Comparison of ENCODE assay signal across 22 cellular contexts in genomic region chr19:5093953-5094718, GRCh38.
DNase-seq lines count a peak whose midpoint lies in the region; ATAC-seq, FAIRE-seq and TF ChIP-seq lines count a peak whose summit lies in the region.
"Had no signal": no experiment of that assay in that cellular context is flagged by ENCODE, and none has a peak within 500 bp of the region (broad histone marks: within the 10 kb centered on the region; RNA-seq: fewer than 3 reads in every experiment).

No MANE protein-coding gene starts in this region.

- no peaks in the 10 kb centered on the region for H4K20me1 ChIP-seq in H1 (replicated peaks in 1 of 2; ENCODE audit: control insufficient read depth in 1 of 2, insufficient read depth in 2 of 2, low read length in 2 of 2)

- H2BK15ac ChIP-seq in H1 (ENCODE audit: low read length), result no peak overlapping the region

- H3K4me3 ChIP-seq in H1 (ENCODE audit: extremely low read depth in 1 of 4, insufficient read depth in 2 of 4, low read depth in 3 of 4, low read length in 4 of 4) (no peak overlapping the region), pancreas (no peak overlapping the region)
- H3K4me3 ChIP-seq: BLaER1 treated with 17β-estradiol and CSF1 and Interleukin-3, amounts not matched to agents 10 nM and 100 nM; suprapubic skin; vagina had no signal

- H3K9me3 ChIP-seq in H1 (ENCODE audit: insufficient read depth in 2 of 2, low read depth in 1 of 2, low read length in 1 of 2) (peaks cover 4 to 6% of the 10 kb centered on the region in 2 experiments; a peak in 1 of 4 replicates), pancreas (no peaks in the 10 kb centered on the region)
- H3K9me3 ChIP-seq: vagina had no signal

- 93% methylated on average over 24 of the region's 26 CpGs; no CpG with 5 or more reads in 1 of the 2 experiments for WGBS in H1 (ENCODE audit: extremely low coverage in 1 of 2, insufficient coverage in 1 of 2, insufficient read length in 1 of 2, insufficient replicate concordance in 2 of 2, low coverage in 1 of 2, low lambda C conversion rate in 2 of 2, missing lambda C conversion rate in 1 of 2), 2 experiments
- 95% methylated on average over 23 to 26 of the region's 26 CpGs for WGBS in pancreas, 2 donors

- H2BK120ac ChIP-seq in H1 (replicated peaks; ENCODE audit: low read depth, low read length), result no peak overlapping the region

- peak overlapping the region; percentile 14 for H4K8ac ChIP-seq in H1 (ENCODE audit: extremely low read depth, insufficient read depth, low read length)

- no peaks in the 10 kb centered on the region for H3K23me2 ChIP-seq in H1 (ENCODE audit: low read depth, low read length)

- no peaks in the 10 kb centered on the region for H3K79me1 ChIP-seq in H1 (ENCODE audit: low read depth, low read length)

- H2BK5ac ChIP-seq in H1 (ENCODE audit: low read depth, low read length), result peak overlapping the region; percentile 68; the same call in 1 of the 2 replicates

- ATAC-seq in pancreas, result no peak
- no peak for ATAC-seq in HG02571 (IDR thresholded peaks at IDR 0.05; ENCODE audit: unreplicated experiment)
- ATAC-seq: activated CD8-positive, alpha-beta T cell treated with anti-CD3 and anti-CD28 coated beads, Interleukin-2, amount 10 ng/mL, durations not matched to agents 7 days and 5 days; activated T-cell treated with anti-CD3 and anti-CD28 coated beads, Interleukin-2, amount 50 U/mL, for 4 hours; left colon had no signal

- H3K4ac ChIP-seq in H1 (replicated peaks; ENCODE audit: insufficient read length, low read depth, low read length), result peak overlapping the region; percentile 66

- no peak for TF ChIP-seq EP300 in H1 (IDR thresholded peaks at IDR 0.05; ENCODE audit: borderline replicate concordance in 1 of 2, low read depth in 2 of 2, low read length in 2 of 2)

- no peak overlapping the region for H3K56ac ChIP-seq in H1 (replicated peaks; ENCODE audit: insufficient read length, low read depth, low read length)

- H3K18ac ChIP-seq in H1 (ENCODE audit: extremely low read depth, low read length), result no peak overlapping the region

- H4K91ac ChIP-seq in H1 (replicated peaks; ENCODE audit: insufficient read length, low read length), result no peak overlapping the region

- H3K4me1 ChIP-seq in H1 (replicated peaks in 1 of 4; ENCODE audit: control insufficient read depth in 3 of 4, insufficient read depth in 4 of 4, low read length in 3 of 4), result peaks cover 0 to 3% (median 1%) of the 10 kb centered on the region in 4 experiments; a peak in 2 of 7 replicates
- H3K4me1 ChIP-seq in pancreas, result peaks cover 7 to 28% (median 15%) of the 10 kb centered on the region in 3 donors

- no peak overlapping the region for H2AFZ ChIP-seq in H1 (ENCODE audit: low read length)

- peaks cover 0 to 2% (median under 1%) of the 10 kb centered on the region in 4 experiments; a peak in 1 of 8 replicates for H3K36me3 ChIP-seq in H1 (ENCODE audit: control insufficient read depth in 2 of 4, insufficient read depth in 4 of 4, low read length in 3 of 4)
- no peaks in the 10 kb centered on the region for H3K36me3 ChIP-seq in pancreas

- intact Hi-C loops in pancreas (cut with DNase I), result no loop called here

- TF ChIP-seq POLR2A in H1 (IDR thresholded peaks at IDR 0.05; ENCODE audit: control extremely low read depth in 1 of 2, low read depth in 2 of 2, low read length in 2 of 2), result no peak

- TF ChIP-seq CTCF in H1 (IDR thresholded peaks at IDR 0.05; ENCODE audit: control extremely low read depth in 1 of 3, insufficient read depth in 1 of 3, low read depth in 1 of 3, low read length in 3 of 3) (no peak), pancreas (IDR thresholded peaks at IDR 0.05) (no peak)

- H3K9ac ChIP-seq in H1 (replicated peaks in 1 of 4; ENCODE audit: extremely low read depth in 1 of 4, low read depth in 3 of 4, low read length in 3 of 4), result no peak overlapping the region
- H3K9ac ChIP-seq: BLaER1 treated with 17β-estradiol and CSF1 and Interleukin-3, amounts not matched to agents 10 nM and 100 nM had no signal

- H4K5ac ChIP-seq in H1 (ENCODE audit: insufficient read length, low read depth, low read length), result no peak overlapping the region

- TF ChIP-seq RAD21 in H1 (IDR thresholded peaks at IDR 0.05 in 1 of 2, conservative IDR thresholded peaks at IDR 0.05 in 1 of 2; ENCODE audit: low read depth in 2 of 2, low read length in 2 of 2), result no peak

- no peak overlapping the region for H3K14ac ChIP-seq in H1 (ENCODE audit: insufficient read length)

- no peak overlapping the region for H2AK5ac ChIP-seq in H1 (ENCODE audit: low read depth, low read length)

- FAIRE-seq in H1 (lab: Jason Lieb, UNC) (no peak), pancreas (lab: Jason Lieb, UNC) (no peak), GM19239 (lab: Jason Lieb, UNC) (no peak)

- no peaks in the 10 kb centered on the region for H3K27me3 ChIP-seq in H1 (replicated peaks in 1 of 4; ENCODE audit: control insufficient read depth in 3 of 4, extremely low read depth in 1 of 4, insufficient read depth in 3 of 4, low read length in 3 of 4)
- no peaks in the 10 kb centered on the region for H3K27me3 ChIP-seq in pancreas
- H3K27me3 ChIP-seq: BLaER1 treated with 17β-estradiol and CSF1 and Interleukin-3, amounts not matched to agents 10 nM and 100 nM; suprapubic skin; vagina had no signal

- H2BK12ac ChIP-seq in H1 (ENCODE audit: low read depth, low read length), result 0 out of 2 replicates have a peak overlapping the region, but pooled peaks have one; percentile 33

- no peaks in the 10 kb centered on the region for H3K79me2 ChIP-seq in H1 (ENCODE audit: control insufficient read depth in 1 of 2, insufficient read depth in 2 of 2, low read length in 2 of 2)

- H3K27ac ChIP-seq in H1 (ENCODE audit: low read depth, low read length), result peak overlapping the region; percentile 25; the same call in 1 of the 2 replicates
- peak overlapping the region in 3 of 4 donors; percentile 2 to 69 (median 25) for H3K27ac ChIP-seq in pancreas
- H3K27ac ChIP-seq: BLaER1 treated with 17β-estradiol and CSF1 and Interleukin-3, amounts not matched to agents 10 nM and 100 nM; suprapubic skin; vagina had no signal

- no peak overlapping the region for H2BK20ac ChIP-seq in H1 (ENCODE audit: low read length)

- POLR2A ChIA-PET in H1 (lab: Charles Lee; ENCODE audit: partially characterized antibody), result no interaction called here

- DNase-seq in NCI-H1417 (lab: John Stamatoyannopoulos, UW) (peak in 2 of 3 experiments; percentile 70 to 84), NCI-H1417 treated with DMSO at 0.1 percent for 48 hours (lab: John Stamatoyannopoulos, UW) (no peak), NCI-H524 treated with DMSO at 0.1 percent for 48 hours (lab: John Stamatoyannopoulos, UW) (peak; percentile 24), H1 (ENCODE audit: low read depth in 1 of 2, low spot score in 2 of 2) (no peak), pancreas (peak in 1 of 6 donors; percentile 63), DMS114 treated with DMSO at 0.1 percent for 48 hours (lab: John Stamatoyannopoulos, UW; ENCODE audit: unreplicated experiment) (no peak), GM19239 (ENCODE audit: insufficient read length, low spot score) (no peak)
- DNase-seq: 8988T; activated CD8-positive, alpha-beta T cell treated with anti-CD3 and anti-CD28 coated beads, Interleukin-2, amount 10 ng/mL, durations not matched to agents 7 days and 5 days; activated naive CD4-positive, alpha-beta T cell treated with anti-CD3 and anti-CD28 coated beads for 36 hours; activated T-cell treated with anti-CD3 and anti-CD28 coated beads, Interleukin-2, amount 50 U/mL, for 4 hours; aorta; Calu3; cerebellar nuclear complex; effector memory CD4-positive, alpha-beta T cell; Kasumi-1; left colon; NCI-H510A had no signal

- no peak overlapping the region for H3K23ac ChIP-seq in H1 (ENCODE audit: insufficient read length)

- H3K4me2 ChIP-seq in H1 (ENCODE audit: insufficient read depth in 1 of 2, low read depth in 2 of 2, low read length in 2 of 2), result no peak overlapping the region
- H3K4me2 ChIP-seq: BLaER1 treated with 17β-estradiol and CSF1 and Interleukin-3, amounts not matched to agents 10 nM and 100 nM had no signal

- CTCF ChIA-PET in H1 (lab: Charles Lee; ENCODE audit: partially characterized antibody), result interaction anchor here (1.0 to 2.3 kb wide), 5 partner anchors 15 to 65 kb away, joined by 3 to 6 read pairs (median 4); no protein-coding TSS in a partner anchor

TF ChIP-seq in H1, 55 proteins besides CTCF, POLR2A, EP300 and RAD21 (continues in another document):
- TF ChIP-seq, protein P1, sequence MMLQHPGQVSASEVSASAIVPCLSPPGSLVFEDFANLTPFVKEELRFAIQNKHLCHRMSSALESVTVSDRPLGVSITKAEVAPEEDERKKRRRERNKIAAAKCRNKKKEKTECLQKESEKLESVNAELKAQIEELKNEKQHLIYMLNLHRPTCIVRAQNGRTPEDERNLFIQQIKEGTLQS (IDR thresholded peaks at IDR 0.05; ENCODE audit: insufficient read depth, low read depth, low read length), result no peak
- no peak for TF ChIP-seq MAFK (IDR thresholded peaks at IDR 0.05; ENCODE audit: low read depth, low read length)
- TF ChIP-seq CHD1 (IDR thresholded peaks at IDR 0.05; ENCODE audit: low read depth, low read length), result no peak
- no peak for TF ChIP-seq CEBPB (IDR thresholded peaks at IDR 0.05; ENCODE audit: low read depth, low read length)
- TF ChIP-seq BCL11A (IDR thresholded peaks at IDR 0.05; ENCODE audit: low read depth in 2 of 2, low read length in 2 of 2), result no peak
- TF ChIP-seq TEAD4 (IDR thresholded peaks at IDR 0.05; ENCODE audit: low read depth, low read length), result no peak
- TF ChIP-seq SP4 (IDR thresholded peaks at IDR 0.05; ENCODE audit: low read length), result no peak
- TF ChIP-seq BACH1 (IDR thresholded peaks at IDR 0.05; ENCODE audit: low read length), result no peak
- TF ChIP-seq EZH2 (IDR thresholded peaks at IDR 0.05; ENCODE audit: low read depth, low read length, severe bottlenecking), result no peak
- no peak for TF ChIP-seq GABPA (IDR thresholded peaks at IDR 0.05; ENCODE audit: borderline replicate concordance, insufficient read depth, low read length)
- no peak for TF ChIP-seq CREB1 (IDR thresholded peaks at IDR 0.05)
- TF ChIP-seq, protein P2, sequence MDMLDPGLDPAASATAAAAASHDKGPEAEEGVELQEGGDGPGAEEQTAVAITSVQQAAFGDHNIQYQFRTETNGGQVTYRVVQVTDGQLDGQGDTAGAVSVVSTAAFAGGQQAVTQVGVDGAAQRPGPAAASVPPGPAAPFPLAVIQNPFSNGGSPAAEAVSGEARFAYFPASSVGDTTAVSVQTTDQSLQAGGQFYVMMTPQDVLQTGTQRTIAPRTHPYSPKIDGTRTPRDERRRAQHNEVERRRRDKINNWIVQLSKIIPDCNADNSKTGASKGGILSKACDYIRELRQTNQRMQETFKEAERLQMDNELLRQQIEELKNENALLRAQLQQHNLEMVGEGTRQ (IDR thresholded peaks at IDR 0.05; ENCODE audit: low read length), result no peak
- no peak for TF ChIP-seq POLR2AphosphoS5 (IDR thresholded peaks at IDR 0.05; ENCODE audit: low read depth, low read length)
- TF ChIP-seq SRF (IDR thresholded peaks at IDR 0.05; ENCODE audit: low read depth, low read length), result no peak
- TF ChIP-seq JUN (IDR thresholded peaks at IDR 0.05; ENCODE audit: low read depth, low read length), result no peak
- TF ChIP-seq, protein P3, sequence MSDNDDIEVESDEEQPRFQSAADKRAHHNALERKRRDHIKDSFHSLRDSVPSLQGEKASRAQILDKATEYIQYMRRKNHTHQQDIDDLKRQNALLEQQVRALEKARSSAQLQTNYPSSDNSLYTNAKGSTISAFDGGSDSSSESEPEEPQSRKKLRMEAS (IDR thresholded peaks at IDR 0.05), result no peak

Comparison
In these comparisons a context has a peak if more than half of its experiments do, and no peak if none do; other contexts are left out.
1. DNase-seq: peak in NCI-H1417 (2 of 3) and NCI-H524 treated with DMSO at 0.1 percent for 48 hours (single experiment); none in NCI-H1417 treated with DMSO at 0.1 percent for 48 hours (single experiment), H1 (0 of 2), DMS114 treated with DMSO at 0.1 percent for 48 hours (single experiment) and GM19239 (single experiment).